In the genomic region with DNA sequence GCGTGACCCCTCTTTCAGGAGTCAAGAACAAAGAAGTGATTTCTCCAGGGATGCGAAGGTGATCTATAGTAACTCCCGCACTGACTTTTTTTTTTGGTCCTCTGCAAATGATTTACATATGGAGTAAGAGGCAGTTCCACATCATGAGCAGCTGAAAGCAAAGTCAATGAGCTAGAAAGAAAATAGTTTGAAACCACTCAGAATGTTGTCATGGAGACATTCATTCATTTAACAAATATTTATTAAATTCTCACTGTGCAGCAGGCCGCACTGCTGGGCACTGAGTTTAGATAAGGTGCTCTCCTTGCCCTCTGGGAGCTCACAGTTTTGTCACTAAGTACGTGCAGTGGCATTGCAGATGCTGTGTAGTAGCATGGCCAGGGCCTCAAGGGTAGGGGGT, we compare ENCODE assay signal across 1 cellular context.
TF ChIP-seq lines count a peak whose summit lies in the region.

No MANE protein-coding gene starts in this region.

TF ChIP-seq in GM23338, 12 proteins besides CTCF, POLR2A, EP300 and RAD21 (continued from another document):
- TF ChIP-seq REST (IDR thresholded peaks at IDR 0.05; ENCODE audit: unreplicated experiment): no peak
